In the genomic region with DNA sequence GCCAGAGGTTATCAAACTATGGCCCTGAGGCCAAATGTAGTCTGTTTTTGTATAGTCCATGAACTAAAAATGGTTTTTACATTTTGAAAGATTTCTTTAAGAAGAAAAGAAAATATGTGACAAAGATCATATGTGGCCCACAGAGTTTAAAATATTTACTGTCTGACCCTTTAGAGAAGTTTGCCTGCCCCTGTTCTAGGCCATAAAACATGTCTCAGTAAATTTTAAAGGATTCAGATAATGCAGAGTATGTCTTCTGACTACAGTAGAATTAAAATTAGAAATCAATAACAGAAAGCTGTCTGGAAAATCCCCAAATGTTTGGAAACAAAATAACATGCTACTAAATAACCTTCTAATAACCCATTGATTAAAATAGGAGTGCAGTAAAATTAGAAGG, we compare ENCODE assay signal across 21 cellular contexts.
DNase-seq lines count a peak whose midpoint lies in the region; ATAC-seq, FAIRE-seq and TF ChIP-seq lines count a peak whose summit lies in the region.
"Had no signal": no experiment of that assay in that cellular context is flagged by ENCODE, and none has a peak within 500 bp of the region (broad histone marks: within the 10 kb centered on the region; RNA-seq: fewer than 3 reads in every experiment).

No MANE protein-coding gene starts in this region.

- BruUV-seq in K562 (replicated peaks; lab: Mats Ljungman, UMichigan) = no TSS peak

- TF ChIP-seq POLR2A in K562 (conservative IDR thresholded peaks at IDR 0.05) = no peak

- H3K27me3 Mint-ChIP-seq in activated naive CD8-positive, alpha-beta T cell treated with anti-CD3 and anti-CD28 coated beads, Interleukin-2, amount 50 U/mL, for 24 hours = no peaks in the 10 kb centered on the region
- no peaks in the 10 kb centered on the region for H3K27me3 Mint-ChIP-seq in activated naive CD8-positive, alpha-beta T cell treated with anti-CD3 and anti-CD28 coated beads for 36 hours
- H3K27me3 Mint-ChIP-seq in naive B cell = no peaks in the 10 kb centered on the region
- no peaks in the 10 kb centered on the region for H3K27me3 Mint-ChIP-seq in activated T-cell treated with anti-CD3 and anti-CD28 coated beads, Interleukin-2, amount 50 U/mL, for 72 hours (ENCODE audit: low read depth)

- no peak overlapping the region for H3K9ac ChIP-seq in K562 (ENCODE audit: insufficient read depth in 1 of 2, low read depth in 2 of 2, low read length in 2 of 2)

- TF ChIP-seq EP300 in K562 (IDR thresholded peaks at IDR 0.05; ENCODE audit: low read length) = no peak

- H3K9me3 ChIP-seq in K562 (replicated peaks; ENCODE audit: control insufficient read depth, insufficient read depth, low read depth, low read length) = peaks cover 9% of the 10 kb centered on the region

- no peaks in the 10 kb centered on the region for H3K27me3 ChIP-seq in K562 (ENCODE audit: control insufficient read depth in 2 of 2, insufficient read depth in 2 of 2, low read length in 2 of 2)

- no peak for TF ChIP-seq CTCF in K562 (IDR thresholded peaks at IDR 0.05 in 2 of 3, conservative IDR thresholded peaks at IDR 0.05 in 1 of 3; ENCODE audit: insufficient read depth in 2 of 3, low read depth in 1 of 3, low read length in 3 of 3)

- CTCF ChIA-PET in K562 (lab: Yijun Ruan, JAX; ENCODE audit: low intra/inter-chr PET ratio) = no interaction called here

- POLR2A ChIA-PET in K562 (lab: Yijun Ruan, JAX) = interaction anchor here (0.8 kb wide), 1 partner anchor 23 kb away, joined by 3 read pairs; no protein-coding TSS in a partner anchor

- in situ Hi-C loops in K562 (cut with MboI) = no loop called here

- H3K36me3 ChIP-seq in K562 (ENCODE audit: control insufficient read depth, insufficient read depth, low read length) = peaks cover 31% of the 10 kb centered on the region

- no peak overlapping the region for H3K4me2 ChIP-seq in K562 (ENCODE audit: insufficient read depth, low read length)
- H3K4me2 ChIP-seq: A549, GM23338 had no signal

- H3K9me3 Mint-ChIP-seq in activated naive CD8-positive, alpha-beta T cell treated with anti-CD3 and anti-CD28 coated beads, Interleukin-2, amount 50 U/mL, for 24 hours = peaks cover 14% of the 10 kb centered on the region
- peaks cover 13% of the 10 kb centered on the region for H3K9me3 Mint-ChIP-seq in activated naive CD8-positive, alpha-beta T cell treated with anti-CD3 and anti-CD28 coated beads for 36 hours
- peaks cover 9 to 15% (median 12%) of the 10 kb centered on the region in 7 donors for H3K9me3 Mint-ChIP-seq in naive B cell
- peaks cover 10% of the 10 kb centered on the region in 2 donors for H3K9me3 Mint-ChIP-seq in activated T-cell treated with anti-CD3 and anti-CD28 coated beads, Interleukin-2, amount 50 U/mL, for 72 hours

- intact Hi-C loops in K562 (cut with micrococcal nuclease) = no loop called here

- no peaks in the 10 kb centered on the region for H3K9me1 ChIP-seq in K562 (ENCODE audit: control insufficient read depth, insufficient read depth, low read length)

- no peak overlapping the region for H3K4me3 ChIP-seq in K562
- H3K4me3 ChIP-seq: A549, GM12878, GM23338 had no signal

- FAIRE-seq in K562 (lab: Jason Lieb, UNC) = no peak
- FAIRE-seq: A549, GM12878, GM19239 had no signal

- peaks cover 73% of the 10 kb centered on the region for H3K79me2 ChIP-seq in K562 (ENCODE audit: control insufficient read depth, insufficient read depth, low read length)

- peaks cover 42% of the 10 kb centered on the region for H3K4me1 Mint-ChIP-seq in activated naive CD8-positive, alpha-beta T cell treated with anti-CD3 and anti-CD28 coated beads, Interleukin-2, amount 50 U/mL, for 24 hours
- H3K4me1 Mint-ChIP-seq in activated naive CD8-positive, alpha-beta T cell treated with anti-CD3 and anti-CD28 coated beads for 36 hours = peaks cover 19% of the 10 kb centered on the region
- peaks cover 45 to 82% (median 75%) of the 10 kb centered on the region in 3 donors for H3K4me1 Mint-ChIP-seq in naive B cell
- peaks cover 47% of the 10 kb centered on the region for H3K4me1 Mint-ChIP-seq in activated T-cell treated with anti-CD3 and anti-CD28 coated beads, Interleukin-2, amount 50 U/mL, for 72 hours (ENCODE audit: low read depth)

- H3K36me3 Mint-ChIP-seq in activated naive CD8-positive, alpha-beta T cell treated with anti-CD3 and anti-CD28 coated beads, Interleukin-2, amount 50 U/mL, for 24 hours (ENCODE audit: low read depth) = peaks cover 31% of the 10 kb centered on the region
- peaks cover 44% of the 10 kb centered on the region for H3K36me3 Mint-ChIP-seq in activated naive CD8-positive, alpha-beta T cell treated with anti-CD3 and anti-CD28 coated beads for 36 hours
- peaks cover 10 to 14% of the 10 kb centered on the region in 2 donors for H3K36me3 Mint-ChIP-seq in naive B cell
- H3K36me3 Mint-ChIP-seq in activated T-cell treated with anti-CD3 and anti-CD28 coated beads, Interleukin-2, amount 50 U/mL, for 72 hours (ENCODE audit: insufficient read depth in 2 of 2) = peaks cover 10 to 25% of the 10 kb centered on the region in 2 donors

- no peak for DNase-seq in activated naive CD8-positive, alpha-beta T cell treated with anti-CD3 and anti-CD28 coated beads, Interleukin-2, amount 50 U/mL, for 24 hours
- no peak for DNase-seq in activated naive CD8-positive, alpha-beta T cell treated with anti-CD3 and anti-CD28 coated beads for 36 hours
- DNase-seq in K562 (ENCODE audit: extremely low read depth in 1 of 4, low spot score in 3 of 4) (no peak), naive B cell (no peak), OCI-M2 (lab: John Stamatoyannopoulos, UW; ENCODE audit: unreplicated experiment) (no peak), HK-2 (ENCODE audit: unreplicated experiment) (no peak)
- no peak for DNase-seq in activated T-cell treated with anti-CD3 and anti-CD28 coated beads, Interleukin-2, amount 50 U/mL, for 72 hours
- DNase-seq: 8988T; ACHN; AML-193; C1 segment of cervical spinal cord; Caco-2; CD8-positive, alpha-beta T cell; DMS153; DND-41; H9 had no signal

- peak overlapping the region; percentile 15 for H3K27ac Mint-ChIP-seq in activated naive CD8-positive, alpha-beta T cell treated with anti-CD3 and anti-CD28 coated beads, Interleukin-2, amount 50 U/mL, for 24 hours
- H3K27ac Mint-ChIP-seq in activated naive CD8-positive, alpha-beta T cell treated with anti-CD3 and anti-CD28 coated beads for 36 hours = no peak overlapping the region
- peak overlapping the region in 4 of 6 donors; percentile 3 to 86 (median 71) for H3K27ac Mint-ChIP-seq in naive B cell
- H3K27ac Mint-ChIP-seq in activated T-cell treated with anti-CD3 and anti-CD28 coated beads, Interleukin-2, amount 50 U/mL, for 72 hours = no peak overlapping the region
- H3K27ac Mint-ChIP-seq: CD8-positive, alpha-beta T cell; GM23338; H9 had no signal

- H4K20me1 ChIP-seq in K562 (replicated peaks; ENCODE audit: control insufficient read depth, insufficient read depth, low read length) = no peaks in the 10 kb centered on the region

- H3K4me1 ChIP-seq in K562 (replicated peaks in 1 of 2; ENCODE audit: control insufficient read depth in 2 of 2, insufficient read depth in 2 of 2, low read length in 2 of 2) = no peaks in the 10 kb centered on the region; a peak in 1 of 5 replicates
- H3K4me1 ChIP-seq: A549 had no signal

- no peak overlapping the region for H3K27ac ChIP-seq in K562 (ENCODE audit: extremely low read depth, low read depth, low read length)
- H3K27ac ChIP-seq: A549 had no signal

- no peak for TF ChIP-seq RAD21 in K562 (CRISPR knock-in tag; conservative IDR thresholded peaks at IDR 0.05 in 1 of 2, IDR thresholded peaks at IDR 0.05 in 1 of 2)

- no peak overlapping the region for H3K4me3 Mint-ChIP-seq in activated naive CD8-positive, alpha-beta T cell treated with anti-CD3 and anti-CD28 coated beads, Interleukin-2, amount 50 U/mL, for 24 hours
- no peak overlapping the region for H3K4me3 Mint-ChIP-seq in activated naive CD8-positive, alpha-beta T cell treated with anti-CD3 and anti-CD28 coated beads for 36 hours
- peak overlapping the region in 1 of 8 donors; percentile 66 for H3K4me3 Mint-ChIP-seq in naive B cell
- H3K4me3 Mint-ChIP-seq in activated T-cell treated with anti-CD3 and anti-CD28 coated beads, Interleukin-2, amount 50 U/mL, for 72 hours = no peak overlapping the region
- H3K4me3 Mint-ChIP-seq: CD8-positive, alpha-beta T cell; GM23338; H9 had no signal

- no peak for ATAC-seq in activated naive CD8-positive, alpha-beta T cell treated with anti-CD3 and anti-CD28 coated beads, Interleukin-2, amount 50 U/mL, for 24 hours
- no peak for ATAC-seq in K562
- ATAC-seq in naive B cell (ENCODE audit: low read depth in 2 of 2) = no peak
- ATAC-seq in activated T-cell treated with anti-CD3 and anti-CD28 coated beads, Interleukin-2, amount 50 U/mL, for 72 hours (replicated peaks in 1 of 2) = no peak
- ATAC-seq: A549; CD8-positive, alpha-beta T cell; GM12878; GM23338; HCT116 had no signal

- no peak overlapping the region for H2AFZ ChIP-seq in K562 (ENCODE audit: low read depth, low read length)
- H2AFZ ChIP-seq: GM23338 had no signal

TF ChIP-seq in K562, 482 proteins besides CTCF, POLR2A, EP300 and RAD21 (continues in another document):
- TF ChIP-seq, protein P1, sequence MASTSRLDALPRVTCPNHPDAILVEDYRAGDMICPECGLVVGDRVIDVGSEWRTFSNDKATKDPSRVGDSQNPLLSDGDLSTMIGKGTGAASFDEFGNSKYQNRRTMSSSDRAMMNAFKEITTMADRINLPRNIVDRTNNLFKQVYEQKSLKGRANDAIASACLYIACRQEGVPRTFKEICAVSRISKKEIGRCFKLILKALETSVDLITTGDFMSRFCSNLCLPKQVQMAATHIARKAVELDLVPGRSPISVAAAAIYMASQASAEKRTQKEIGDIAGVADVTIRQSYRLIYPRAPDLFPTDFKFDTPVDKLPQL (IDR thresholded peaks at IDR 0.05; ENCODE audit: extremely low read depth, insufficient read length) = no peak
- no peak for TF ChIP-seq PML (IDR thresholded peaks at IDR 0.05; ENCODE audit: low read length)
- no peak for TF ChIP-seq ZNF23 (CRISPR knock-in tag; IDR thresholded peaks at IDR 0.05)
- TF ChIP-seq, protein P2, sequence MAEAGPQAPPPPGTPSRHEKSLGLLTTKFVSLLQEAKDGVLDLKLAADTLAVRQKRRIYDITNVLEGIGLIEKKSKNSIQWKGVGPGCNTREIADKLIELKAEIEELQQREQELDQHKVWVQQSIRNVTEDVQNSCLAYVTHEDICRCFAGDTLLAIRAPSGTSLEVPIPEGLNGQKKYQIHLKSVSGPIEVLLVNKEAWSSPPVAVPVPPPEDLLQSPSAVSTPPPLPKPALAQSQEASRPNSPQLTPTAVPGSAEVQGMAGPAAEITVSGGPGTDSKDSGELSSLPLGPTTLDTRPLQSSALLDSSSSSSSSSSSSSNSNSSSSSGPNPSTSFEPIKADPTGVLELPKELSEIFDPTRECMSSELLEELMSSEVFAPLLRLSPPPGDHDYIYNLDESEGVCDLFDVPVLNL (CRISPR knock-in tag; IDR thresholded peaks at IDR 0.05; ENCODE audit: low read depth) = no peak

Comparison
In these comparisons a context has a peak if more than half of its experiments do, and no peak if none do; other contexts are left out.
1. H3K27ac Mint-ChIP-seq: peak in activated naive CD8-positive, alpha-beta T cell treated with anti-CD3 and anti-CD28 coated beads, Interleukin-2, amount 50 U/mL, for 24 hours (single experiment) and naive B cell (4 of 6); none in activated naive CD8-positive, alpha-beta T cell treated with anti-CD3 and anti-CD28 coated beads for 36 hours (single experiment) and activated T-cell treated with anti-CD3 and anti-CD28 coated beads, Interleukin-2, amount 50 U/mL, for 72 hours (single experiment).